18 cellular contexts compared by ENCODE assay signal in genomic region chr20:9147553-9148024, GRCh38.
A peak's percentile ranks its signal among the peaks of the same experiment; 100 is the strongest.
DNase-seq lines count a peak whose midpoint lies in the region; TF ChIP-seq lines count a peak whose summit lies in the region.
"Had no signal": no experiment of that assay in that cellular context is flagged by ENCODE, and none has a peak within 500 bp of the region (broad histone marks: within the 10 kb centered on the region; RNA-seq: fewer than 3 reads in every experiment).

No MANE protein-coding gene starts in this region.

- no TSS peak for BruUV-seq in MCF 10A (replicated peaks; lab: Mats Ljungman, UMichigan)

- H3K27ac ChIP-seq in breast epithelium (no peak overlapping the region), fibroblast of lung (ENCODE audit: insufficient read depth, low read length) (no peak overlapping the region)
- H3K27ac ChIP-seq: 22Rv1, testis, VCaP had no signal

- CTCF ChIA-PET in MCF 10A (lab: Yijun Ruan, JAX): interaction anchor here (0.6 to 0.8 kb wide), 2 partner anchors 23 to 1267 kb away, joined by 3 read pairs; no protein-coding TSS in a partner anchor

- no peak overlapping the region for H3K4me2 ChIP-seq in fibroblast of lung (ENCODE audit: extremely low read depth, insufficient read depth, low read length)

- H3K9me3 Mint-ChIP-seq in MCF 10A (ENCODE audit: unreplicated experiment): peaks cover 22% of the 10 kb centered on the region

- no peaks in the 10 kb centered on the region for H3K27me3 ChIP-seq in breast epithelium
- no peaks in the 10 kb centered on the region for H3K27me3 ChIP-seq in fibroblast of lung (ENCODE audit: control insufficient read depth, insufficient read depth, low read length)
- H3K27me3 ChIP-seq: testis had no signal

- no peak overlapping the region for H3K4me3 Mint-ChIP-seq in MCF 10A (ENCODE audit: unreplicated experiment)
- H3K4me3 Mint-ChIP-seq: activated naive CD8-positive, alpha-beta T cell treated with anti-CD3 and anti-CD28 coated beads for 36 hours; dendritic cell treated with granulocyte-macrophage colony-stimulating factor and Interleukin-4, amounts not matched to agents 40 ng/mL and 50 ng/mL, for 4 days; nephron had no signal

- peaks cover 4% of the 10 kb centered on the region for H3K36me3 Mint-ChIP-seq in MCF 10A (ENCODE audit: insufficient read depth, unreplicated experiment)
- H3K36me3 Mint-ChIP-seq: activated naive CD8-positive, alpha-beta T cell treated with anti-CD3 and anti-CD28 coated beads for 36 hours had no signal

- no peaks in the 10 kb centered on the region for H3K4me1 ChIP-seq in breast epithelium
- peaks cover 6% of the 10 kb centered on the region for H3K4me1 ChIP-seq in fibroblast of lung (ENCODE audit: control insufficient read depth, extremely low read depth, insufficient read depth, low read length)
- H3K4me1 ChIP-seq: testis had no signal

- no peak overlapping the region for H3K27ac Mint-ChIP-seq in MCF 10A (ENCODE audit: low read depth, unreplicated experiment)
- H3K27ac Mint-ChIP-seq: activated naive CD8-positive, alpha-beta T cell treated with anti-CD3 and anti-CD28 coated beads for 36 hours; dendritic cell treated with granulocyte-macrophage colony-stimulating factor and Interleukin-4, amounts not matched to agents 40 ng/mL and 50 ng/mL, for 4 days; nephron had no signal

- TF ChIP-seq POLR2A in breast epithelium (IDR thresholded peaks at IDR 0.05): no peak

- DNase-seq in MCF 10A (ENCODE audit: unreplicated experiment): peak; percentile 81
- DNase-seq in breast epithelium (ENCODE audit: low spot score in 2 of 2): no peak
- DNase-seq in SKM-1 (lab: John Stamatoyannopoulos, UW; ENCODE audit: unreplicated experiment): peak; percentile 27
- peak; percentile 27 to 32 for DNase-seq in fibroblast of lung (ENCODE audit: low read depth in 2 of 2)
- DNase-seq in NCI-H1417 (lab: John Stamatoyannopoulos, UW): no peak
- no peak for DNase-seq in GM19240 (ENCODE audit: insufficient read length, low spot score)
- no peak for DNase-seq in DMS53 (lab: John Stamatoyannopoulos, UW)
- no peak for DNase-seq in NCI-H748 treated with DMSO at 0.1 percent for 48 hours (lab: John Stamatoyannopoulos, UW)
- DNase-seq: activated naive CD8-positive, alpha-beta T cell treated with anti-CD3 and anti-CD28 coated beads for 36 hours; Calu3; NCI-H1092 treated with DMSO at 0.1 percent for 48 hours; SHP77; small intestine; testis had no signal

- peaks cover 6% of the 10 kb centered on the region for H3K4me1 Mint-ChIP-seq in MCF 10A (ENCODE audit: insufficient read depth, unreplicated experiment)
- H3K4me1 Mint-ChIP-seq: activated naive CD8-positive, alpha-beta T cell treated with anti-CD3 and anti-CD28 coated beads for 36 hours had no signal

- H4K20me1 ChIP-seq in fibroblast of lung (ENCODE audit: control insufficient read depth, extremely low read depth, insufficient read depth, low read length): no peaks in the 10 kb centered on the region

- H3K79me2 ChIP-seq in fibroblast of lung (ENCODE audit: control insufficient read depth, insufficient read depth, low read length): no peaks in the 10 kb centered on the region

- H3K36me3 ChIP-seq in breast epithelium (no peaks in the 10 kb centered on the region), fibroblast of lung (ENCODE audit: control insufficient read depth, insufficient read depth, low read length) (no peaks in the 10 kb centered on the region)

- TF ChIP-seq CTCF in MCF 10A (IDR thresholded peaks at IDR 0.05; ENCODE audit: unreplicated experiment): no peak
- no peak for TF ChIP-seq CTCF in breast epithelium (IDR thresholded peaks at IDR 0.05)
- TF ChIP-seq CTCF in fibroblast of lung (conservative IDR thresholded peaks at IDR 0.05 in 1 of 2, IDR thresholded peaks at IDR 0.05 in 1 of 2; ENCODE audit: low read depth in 1 of 2, low read length in 2 of 2): no peak

- H3K9ac ChIP-seq in fibroblast of lung (ENCODE audit: insufficient read depth, low read length): no peak overlapping the region

- H3K9me3 ChIP-seq in breast epithelium (peaks cover 0 to 4% of the 10 kb centered on the region in 2 donors), fibroblast of lung (ENCODE audit: control insufficient read depth, insufficient read depth, low read depth, low read length) (no peaks in the 10 kb centered on the region)
- H3K9me3 ChIP-seq: testis had no signal

- H2AFZ ChIP-seq in fibroblast of lung (ENCODE audit: low read length): no peak overlapping the region

- H3K4me3 ChIP-seq in breast epithelium: no peak overlapping the region
- H3K4me3 ChIP-seq in fibroblast of lung (replicated peaks in 1 of 4; ENCODE audit: control extremely low read depth in 1 of 4, insufficient read depth in 1 of 4, low read depth in 3 of 4, low read length in 4 of 4): no peak overlapping the region
- H3K4me3 ChIP-seq: testis had no signal

- intact Hi-C loops in MCF 10A (cut with micrococcal nuclease): no loop called here
- intact Hi-C loops in breast epithelium (cut with DNase I; ENCODE audit: low total_unique reads): no loop called here

- POLR2A ChIA-PET in MCF 10A (lab: Yijun Ruan, JAX): interaction anchor here (1.2 kb wide), 1 partner anchor 18 kb away, joined by 3 read pairs; no protein-coding TSS in a partner anchor

- no peaks in the 10 kb centered on the region for H3K27me3 Mint-ChIP-seq in MCF 10A (ENCODE audit: insufficient read depth, unreplicated experiment)
- H3K27me3 Mint-ChIP-seq: activated naive CD8-positive, alpha-beta T cell treated with anti-CD3 and anti-CD28 coated beads for 36 hours; dendritic cell treated with granulocyte-macrophage colony-stimulating factor and Interleukin-4, amounts not matched to agents 40 ng/mL and 50 ng/mL, for 4 days had no signal

Comparison
In these comparisons a context has a peak if more than half of its experiments do, and no peak if none do; other contexts are left out.
1. DNase-seq: peak in MCF 10A (single experiment), SKM-1 (single experiment) and fibroblast of lung (2 of 2); none in breast epithelium (0 of 2), NCI-H1417 (0 of 3), GM19240 (single experiment), DMS53 (single experiment) and NCI-H748 treated with DMSO at 0.1 percent for 48 hours (single experiment).